Comparison of ENCODE assay signal across 2 cellular contexts in the genomic region with DNA sequence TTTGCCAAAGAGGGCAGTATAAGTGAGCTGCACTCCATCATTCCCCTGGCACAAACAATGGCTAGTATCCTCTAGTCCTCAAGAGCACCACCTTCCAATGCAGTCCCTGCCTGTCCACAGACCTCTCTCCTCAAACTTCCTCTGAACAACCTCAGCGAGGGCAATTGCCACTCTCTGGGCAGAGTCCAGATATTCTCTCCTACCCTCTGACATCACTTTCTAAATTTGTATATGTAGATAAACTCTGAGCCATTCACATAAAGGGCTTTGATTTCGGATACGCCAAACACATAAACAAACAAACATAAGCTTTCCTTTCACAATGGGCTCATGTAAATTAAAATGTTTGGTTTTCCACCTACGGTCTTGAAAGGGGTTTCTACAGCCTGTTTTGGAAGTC.
A peak's percentile ranks its signal among the peaks of the same experiment; 100 is the strongest.
TF ChIP-seq lines count a peak whose summit lies in the region.

No MANE protein-coding gene starts in this region.

TF ChIP-seq in liver, 16 proteins besides CTCF, POLR2A, EP300 and RAD21:
- TF ChIP-seq REST (IDR thresholded peaks at IDR 0.05): no peak
- no peak for TF ChIP-seq EGR1 (IDR thresholded peaks at IDR 0.05; ENCODE audit: low read depth in 2 of 2)
- peak; percentile 92 to 96 for TF ChIP-seq JUND (IDR thresholded peaks at IDR 0.05)
- TF ChIP-seq, protein P1, sequence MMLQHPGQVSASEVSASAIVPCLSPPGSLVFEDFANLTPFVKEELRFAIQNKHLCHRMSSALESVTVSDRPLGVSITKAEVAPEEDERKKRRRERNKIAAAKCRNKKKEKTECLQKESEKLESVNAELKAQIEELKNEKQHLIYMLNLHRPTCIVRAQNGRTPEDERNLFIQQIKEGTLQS (IDR thresholded peaks at IDR 0.05): peak; percentile 13
- TF ChIP-seq RXRA (IDR thresholded peaks at IDR 0.05): peak; percentile 39 to 70
- peak; percentile 27 for TF ChIP-seq MAX (IDR thresholded peaks at IDR 0.05)
- TF ChIP-seq FOXA1 (IDR thresholded peaks at IDR 0.05): no peak
- TF ChIP-seq, protein P2, sequence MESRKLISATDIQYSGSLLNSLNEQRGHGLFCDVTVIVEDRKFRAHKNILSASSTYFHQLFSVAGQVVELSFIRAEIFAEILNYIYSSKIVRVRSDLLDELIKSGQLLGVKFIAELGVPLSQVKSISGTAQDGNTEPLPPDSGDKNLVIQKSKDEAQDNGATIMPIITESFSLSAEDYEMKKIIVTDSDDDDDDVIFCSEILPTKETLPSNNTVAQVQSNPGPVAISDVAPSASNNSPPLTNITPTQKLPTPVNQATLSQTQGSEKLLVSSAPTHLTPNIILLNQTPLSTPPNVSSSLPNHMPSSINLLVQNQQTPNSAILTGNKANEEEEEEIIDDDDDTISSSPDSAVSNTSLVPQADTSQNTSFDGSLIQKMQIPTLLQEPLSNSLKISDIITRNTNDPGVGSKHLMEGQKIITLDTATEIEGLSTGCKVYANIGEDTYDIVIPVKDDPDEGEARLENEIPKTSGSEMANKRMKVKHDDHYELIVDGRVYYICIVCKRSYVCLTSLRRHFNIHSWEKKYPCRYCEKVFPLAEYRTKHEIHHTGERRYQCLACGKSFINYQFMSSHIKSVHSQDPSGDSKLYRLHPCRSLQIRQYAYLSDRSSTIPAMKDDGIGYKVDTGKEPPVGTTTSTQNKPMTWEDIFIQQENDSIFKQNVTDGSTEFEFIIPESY (IDR thresholded peaks at IDR 0.05): no peak
- TF ChIP-seq YY1 (IDR thresholded peaks at IDR 0.05): peak; percentile 58
- TF ChIP-seq GABPA (IDR thresholded peaks at IDR 0.05 in 1 of 2, conservative IDR thresholded peaks at IDR 0.05 in 1 of 2): no peak
- TF ChIP-seq HNF4A (conservative IDR thresholded peaks at IDR 0.05): peak; percentile 83 to 87
- peak; percentile 74 for TF ChIP-seq SP1 (IDR thresholded peaks at IDR 0.05)
- TF ChIP-seq NR2F2 (IDR thresholded peaks at IDR 0.05): no peak
- no peak for TF ChIP-seq FOXA2 (IDR thresholded peaks at IDR 0.05)
- TF ChIP-seq HNF4G (IDR thresholded peaks at IDR 0.05): peak; percentile 23
- TF ChIP-seq TAF1 (conservative IDR thresholded peaks at IDR 0.05): no peak

TF ChIP-seq in HepG2, 621 proteins besides CTCF, POLR2A, EP300 and RAD21:
- no peak for TF ChIP-seq ZNF746 (CRISPR knock-in tag; IDR thresholded peaks at IDR 0.05)
- TF ChIP-seq ZNF720 (CRISPR knock-in tag; IDR thresholded peaks at IDR 0.05): no peak
- TF ChIP-seq, protein P3, sequence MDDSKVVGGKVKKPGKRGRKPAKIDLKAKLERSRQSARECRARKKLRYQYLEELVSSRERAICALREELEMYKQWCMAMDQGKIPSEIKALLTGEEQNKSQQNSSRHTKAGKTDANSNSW (CRISPR knock-in tag; IDR thresholded peaks at IDR 0.05; ENCODE audit: borderline replicate concordance): no peak
- TF ChIP-seq KLF13 (CRISPR knock-in tag; IDR thresholded peaks at IDR 0.05): no peak
- TF ChIP-seq JUN (CRISPR knock-in tag; IDR thresholded peaks at IDR 0.05): no peak
- TF ChIP-seq POLR2AphosphoS2 (IDR thresholded peaks at IDR 0.05; ENCODE audit: low read depth, low read length): no peak
- TF ChIP-seq ZNF570 (CRISPR knock-in tag; IDR thresholded peaks at IDR 0.05; ENCODE audit: borderline replicate concordance): no peak
- TF ChIP-seq ZNF75D (CRISPR knock-in tag; IDR thresholded peaks at IDR 0.05; ENCODE audit: borderline replicate concordance): no peak
- TF ChIP-seq, protein P4, sequence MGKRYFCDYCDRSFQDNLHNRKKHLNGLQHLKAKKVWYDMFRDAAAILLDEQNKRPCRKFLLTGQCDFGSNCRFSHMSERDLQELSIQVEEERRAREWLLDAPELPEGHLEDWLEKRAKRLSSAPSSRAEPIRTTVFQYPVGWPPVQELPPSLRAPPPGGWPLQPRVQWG (CRISPR knock-in tag; IDR thresholded peaks at IDR 0.05; ENCODE audit: borderline replicate concordance, low read depth): no peak
- no peak for TF ChIP-seq ATM (IDR thresholded peaks at IDR 0.05; ENCODE audit: borderline replicate concordance)
- no peak for TF ChIP-seq ZNF660 (CRISPR knock-in tag; IDR thresholded peaks at IDR 0.05; ENCODE audit: borderline replicate concordance, low read depth)
- TF ChIP-seq PCBP1 (IDR thresholded peaks at IDR 0.05; ENCODE audit: borderline replicate concordance, low read depth, low read length): no peak
- TF ChIP-seq ZBTB37 (CRISPR knock-in tag; IDR thresholded peaks at IDR 0.05): no peak
- TF ChIP-seq KLF9 (CRISPR knock-in tag; IDR thresholded peaks at IDR 0.05; ENCODE audit: low read depth): no peak
